Comparison of ENCODE assay signal across 8 cellular contexts in genomic region chr14:23070262-23071129, GRCh38. TPM values are rescaled to one million over a fixed set of nuclear protein-coding genes. Genes with fewer than 3 reads are reported as not detected.
DNase-seq lines count a peak whose midpoint lies in the region; ATAC-seq and TF ChIP-seq lines count a peak whose summit lies in the region.

No MANE protein-coding gene starts in this region.

- CTCF ChIA-PET in T-cell (lab: Charles Lee), result interaction anchor here (0.6 to 3.3 kb wide), 20 partner anchors 10 to 501 kb away, joined by 3 to 39 read pairs (median 3); partner anchors contain the start of genes ACIN1 (in 1 of the 2), C14orf119 (in 1 of the 2), PABPN1 (in 1 of the 2) and PRMT5 (in 1 of the 2)

- H3K9me3 Mint-ChIP-seq in T-cell, result no peaks in the 10 kb centered on the region

- H3K9me3 ChIP-seq in sigmoid colon, result no peaks in the 10 kb centered on the region

- H3K4me1 Mint-ChIP-seq in T-cell, result peaks cover 35 to 47% (median 41%) of the 10 kb centered on the region in 3 donors

- 15 to 18% methylated on average over 10 of the region's 10 CpGs for WGBS in sigmoid colon, 2 donors

- H3K27ac ChIP-seq in sigmoid colon, result peak overlapping the region; percentile 75 to 87 (median 84)

- POLR2A ChIA-PET in T-cell (lab: Charles Lee), result interaction anchor here (0.5 to 1.5 kb wide), 4 partner anchors 24 to 256 kb away, joined by 3 to 9 read pairs (median 6); partner anchors contain the start of genes ACIN1 (in 1 of the 2) and C14orf119 (in 1 of the 2)

- no peak for TF ChIP-seq CTCF in fibroblast of mammary gland (conservative IDR thresholded peaks at IDR 0.05; ENCODE audit: control insufficient read depth, insufficient read depth, low read depth, low read length)
- TF ChIP-seq CTCF in sigmoid colon (IDR thresholded peaks at IDR 0.05), result no peak

- DNase-seq in T-cell (peak in 1 of 34 experiments; percentile 4), fibroblast of mammary gland (ENCODE audit: low read depth) (no peak), sigmoid colon (no peak), RPMI8226 (no peak), NCI-H1048 (lab: John Stamatoyannopoulos, UW) (no peak), MV-4-11 (lab: John Stamatoyannopoulos, UW) (no peak)

- no peak for TF ChIP-seq EP300 in sigmoid colon (IDR thresholded peaks at IDR 0.05)

- H3K27me3 Mint-ChIP-seq in T-cell, result no peaks in the 10 kb centered on the region

- peak overlapping the region; percentile 87 for H3K4me3 ChIP-seq in GM08714 (ENCODE audit: low read length)
- H3K4me3 ChIP-seq in fibroblast of mammary gland (ENCODE audit: control insufficient read depth, low read depth, low read length), result peak overlapping the region; percentile 80
- peak overlapping the region; percentile 49 to 63 (median 54) for H3K4me3 ChIP-seq in sigmoid colon

- H3K4me3 Mint-ChIP-seq in T-cell, result peak overlapping the region; percentile 88 to 94 (median 93)

- H3K36me3 ChIP-seq in sigmoid colon, result peaks cover 6 to 70% (median 47%) of the 10 kb centered on the region in 4 donors

- ATAC-seq in T-cell (replicated peaks in 1 of 4), result no peak
- no peak for ATAC-seq in GM19455 (IDR thresholded peaks at IDR 0.05; ENCODE audit: unreplicated experiment)

- TF ChIP-seq POLR2A in sigmoid colon (IDR thresholded peaks at IDR 0.05), result no peak

- no peaks in the 10 kb centered on the region for H3K27me3 ChIP-seq in sigmoid colon

- intact Hi-C loops in sigmoid colon (cut with DNase I), result no loop called here

- peaks cover 0 to 41% (median 38%) of the 10 kb centered on the region in 4 donors for H3K4me1 ChIP-seq in sigmoid colon

- peaks cover 31% of the 10 kb centered on the region for H3K36me3 Mint-ChIP-seq in T-cell

- H3K27ac Mint-ChIP-seq in T-cell, result peak overlapping the region; percentile 91 to 96

RNA-seq across cellular contexts. Expression of gene CDH24, which starts 13.2 kb away (rescaled TPM):
- 1 to 10 TPM; 1.2 to 3.0 (median 1.6) TPM for total RNA-seq in T-cell
- 1 to 10 TPM; 2.0 to 7.5 (median 2.8) TPM for total RNA-seq in sigmoid colon
- 1 to 10 TPM in 1 of 3 donors, under 1 TPM in 2; 0.46 to 5.4 (median 0.60) TPM for polyA plus RNA-seq in sigmoid colon

RNA-seq across cellular contexts. Expression of gene ACIN1, which starts 24.4 kb away (rescaled TPM):
- 100 to 1,000 TPM; 277 to 326 (median 290) TPM for total RNA-seq in T-cell
- total RNA-seq in sigmoid colon, result 100 to 1,000 TPM in 1 of 4 donors, 10 to 100 TPM in 3; 79.9 to 129 (median 93.9) TPM
- 100 to 1,000 TPM in 1 of 3 donors, 10 to 100 TPM in 2; 37.8 to 114 (median 40.9) TPM for polyA plus RNA-seq in sigmoid colon

RNA-seq across cellular contexts. Expression of gene C14orf119, which starts 24.8 kb away (rescaled TPM):
- 10 to 100 TPM in 4 of 5 donors, 1 to 10 TPM in 1; 9.5 to 47.7 (median 43.6) TPM for total RNA-seq in T-cell
- 10 to 100 TPM; 22.4 to 38.9 (median 30.1) TPM for total RNA-seq in sigmoid colon
- 10 to 100 TPM; 49.2 to 94.3 (median 50.0) TPM for polyA plus RNA-seq in sigmoid colon

RNA-seq across cellular contexts. Expression of gene PSMB11, which starts 28.5 kb away (rescaled TPM):
- under 1 TPM in 4 of 5 donors, not detected in 1; 0.26 to 0.95 (median 0.54) TPM for total RNA-seq in T-cell
- under 1 TPM in 1 of 4 donors, not detected in 3; 0.41 TPM for total RNA-seq in sigmoid colon
- under 1 TPM in 1 of 3 donors, not detected in 2; 0.06 TPM for polyA plus RNA-seq in sigmoid colon

RNA-seq across cellular contexts. Expression of gene CIROP, which starts 34.3 kb away (rescaled TPM):
- total RNA-seq in T-cell (not detected), sigmoid colon (under 1 TPM in 1 of 4 donors, not detected in 3; 0.27 TPM)
- polyA plus RNA-seq in sigmoid colon, result not detected
